In genomic region chr3:57959407-57960173, GRCh38 we compare ENCODE assay signal across 8 cellular contexts. TPM values are rescaled to one million over a fixed set of nuclear protein-coding genes. Genes with fewer than 3 reads are reported as not detected.
DNase-seq lines count a peak whose midpoint lies in the region; ATAC-seq, FAIRE-seq and TF ChIP-seq lines count a peak whose summit lies in the region.

No MANE protein-coding gene starts in this region.

- CTCF ChIA-PET in activated CD8-positive, alpha-beta T cell treated with anti-CD3 and anti-CD28 coated beads, Interleukin-2, amount 10 ng/mL, durations not matched to agents 7 days and 5 days (lab: Charles Lee): interaction anchor here (1.7 kb wide), 1 partner anchor 48 kb away, joined by 4 read pairs; no protein-coding TSS in a partner anchor

- DNase-seq in GM12892 (ENCODE audit: insufficient read length) (no peak), NCI-H226 (peak; percentile 59), esophagus muscularis mucosa (ENCODE audit: extremely low spot score) (no peak), osteocyte (ENCODE audit: extremely low spot score, unreplicated experiment) (no peak), epidermal melanocyte (ENCODE audit: insufficient read length, low spot score) (no peak)
- DNase-seq in activated CD8-positive, alpha-beta T cell treated with anti-CD3 and anti-CD28 coated beads, Interleukin-2, amount 10 ng/mL, durations not matched to agents 7 days and 5 days: no peak
- no peak for DNase-seq in T-helper 2 cell treated with Interferon-gamma antibody and Interleukin-4, amounts not matched to agents 5 μg/mL and 100 μg/mL, for 36 hours (ENCODE audit: low spot score)

- peak overlapping the region; percentile 82 for H3K27ac Mint-ChIP-seq in osteocyte (ENCODE audit: unreplicated experiment)
- H3K27ac Mint-ChIP-seq in activated CD8-positive, alpha-beta T cell treated with anti-CD3 and anti-CD28 coated beads, Interleukin-2, amount 10 ng/mL, durations not matched to agents 7 days and 5 days: no peak overlapping the region
- H3K27ac Mint-ChIP-seq in T-helper 2 cell treated with Interferon-gamma antibody and Interleukin-4, amounts not matched to agents 5 μg/mL and 100 μg/mL, for 36 hours: no peak overlapping the region

- no peak for ATAC-seq in HG03196 (IDR thresholded peaks at IDR 0.05; ENCODE audit: unreplicated experiment)
- no peak for ATAC-seq in activated CD8-positive, alpha-beta T cell treated with anti-CD3 and anti-CD28 coated beads, Interleukin-2, amount 10 ng/mL, durations not matched to agents 7 days and 5 days

- H3K4me3 ChIP-seq in esophagus muscularis mucosa: peak overlapping the region; percentile 1 to 43 (median 17)

- no peaks in the 10 kb centered on the region for H3K27me3 Mint-ChIP-seq in osteocyte (ENCODE audit: unreplicated experiment)
- no peaks in the 10 kb centered on the region for H3K27me3 Mint-ChIP-seq in activated CD8-positive, alpha-beta T cell treated with anti-CD3 and anti-CD28 coated beads, Interleukin-2, amount 10 ng/mL, durations not matched to agents 7 days and 5 days (ENCODE audit: low read depth)
- H3K27me3 Mint-ChIP-seq in T-helper 2 cell treated with Interferon-gamma antibody and Interleukin-4, amounts not matched to agents 5 μg/mL and 100 μg/mL, for 36 hours (ENCODE audit: low read depth): no peaks in the 10 kb centered on the region

- peaks cover 22 to 52% (median 36%) of the 10 kb centered on the region in 4 donors for H3K4me1 ChIP-seq in esophagus muscularis mucosa

- H3K9me3 ChIP-seq in esophagus muscularis mucosa: no peaks in the 10 kb centered on the region

- H3K4me3 Mint-ChIP-seq in osteocyte (ENCODE audit: unreplicated experiment): peak overlapping the region; percentile 42
- no peak overlapping the region for H3K4me3 Mint-ChIP-seq in activated CD8-positive, alpha-beta T cell treated with anti-CD3 and anti-CD28 coated beads, Interleukin-2, amount 10 ng/mL, durations not matched to agents 7 days and 5 days
- no peak overlapping the region for H3K4me3 Mint-ChIP-seq in T-helper 2 cell treated with Interferon-gamma antibody and Interleukin-4, amounts not matched to agents 5 μg/mL and 100 μg/mL, for 36 hours

- intact Hi-C loops in esophagus muscularis mucosa (cut with DNase I): no loop called here

- H3K4me1 Mint-ChIP-seq in osteocyte (ENCODE audit: unreplicated experiment): peaks cover 26% of the 10 kb centered on the region
- H3K4me1 Mint-ChIP-seq in activated CD8-positive, alpha-beta T cell treated with anti-CD3 and anti-CD28 coated beads, Interleukin-2, amount 10 ng/mL, durations not matched to agents 7 days and 5 days (ENCODE audit: low read depth): peaks cover 14% of the 10 kb centered on the region
- peaks cover 10% of the 10 kb centered on the region for H3K4me1 Mint-ChIP-seq in T-helper 2 cell treated with Interferon-gamma antibody and Interleukin-4, amounts not matched to agents 5 μg/mL and 100 μg/mL, for 36 hours (ENCODE audit: low read depth)

- FAIRE-seq in GM12892 (lab: Jason Lieb, UNC): peak; percentile 14

- TF ChIP-seq POLR2A in GM12892 (IDR thresholded peaks at IDR 0.05; ENCODE audit: low read depth, low read length): no peak
- TF ChIP-seq POLR2A in esophagus muscularis mucosa (IDR thresholded peaks at IDR 0.05; ENCODE audit: low read depth): no peak

- H3K9me3 Mint-ChIP-seq in osteocyte (ENCODE audit: unreplicated experiment): no peaks in the 10 kb centered on the region
- H3K9me3 Mint-ChIP-seq in activated CD8-positive, alpha-beta T cell treated with anti-CD3 and anti-CD28 coated beads, Interleukin-2, amount 10 ng/mL, durations not matched to agents 7 days and 5 days (ENCODE audit: insufficient read depth): no peaks in the 10 kb centered on the region
- no peaks in the 10 kb centered on the region for H3K9me3 Mint-ChIP-seq in T-helper 2 cell treated with Interferon-gamma antibody and Interleukin-4, amounts not matched to agents 5 μg/mL and 100 μg/mL, for 36 hours

- 28% methylated on average over 19 of the region's 19 CpGs for WGBS in esophagus muscularis mucosa

- peak overlapping the region; percentile 59 to 85 (median 78) for H3K27ac ChIP-seq in esophagus muscularis mucosa (replicated peaks in 1 of 4)

- no peaks in the 10 kb centered on the region for H3K36me3 ChIP-seq in esophagus muscularis mucosa

- TF ChIP-seq EP300 in esophagus muscularis mucosa (IDR thresholded peaks at IDR 0.05): no peak

- H3K36me3 Mint-ChIP-seq in osteocyte (ENCODE audit: unreplicated experiment): no peaks in the 10 kb centered on the region
- H3K36me3 Mint-ChIP-seq in activated CD8-positive, alpha-beta T cell treated with anti-CD3 and anti-CD28 coated beads, Interleukin-2, amount 10 ng/mL, durations not matched to agents 7 days and 5 days (ENCODE audit: low read depth): no peaks in the 10 kb centered on the region
- no peaks in the 10 kb centered on the region for H3K36me3 Mint-ChIP-seq in T-helper 2 cell treated with Interferon-gamma antibody and Interleukin-4, amounts not matched to agents 5 μg/mL and 100 μg/mL, for 36 hours (ENCODE audit: low read depth)

- TF ChIP-seq CTCF in esophagus muscularis mucosa (IDR thresholded peaks at IDR 0.05) (no peak), osteocyte (IDR thresholded peaks at IDR 0.05) (no peak)

- POLR2A ChIA-PET in activated CD8-positive, alpha-beta T cell treated with anti-CD3 and anti-CD28 coated beads, Interleukin-2, amount 10 ng/mL, durations not matched to agents 7 days and 5 days (lab: Charles Lee): no interaction called here

- no peaks in the 10 kb centered on the region for H3K27me3 ChIP-seq in esophagus muscularis mucosa

RNA-seq across cellular contexts. Expression of gene FLNB, which starts 48.6 kb away (rescaled TPM):
- polyA plus RNA-seq in GM12892 (2012; ENCODE audit: missing spikeins): 20.4 TPM
- total RNA-seq in esophagus muscularis mucosa (100 to 1,000 TPM in 2 of 4 donors, 10 to 100 TPM in 2; 61.9 to 114 (median 89.9) TPM), osteocyte (72.9 and 77.9 TPM in 2 replicates)
- total RNA-seq in activated CD8-positive, alpha-beta T cell treated with anti-CD3 and anti-CD28 coated beads, Interleukin-2, amount 10 ng/mL, durations not matched to agents 7 days and 5 days: 10 to 100 TPM; 14.1 to 15.9 TPM
